In genomic region chr14:69739486-69739885, GRCh38 we compare ENCODE assay signal across 18 cellular contexts. TPM values are rescaled to one million over a fixed set of nuclear protein-coding genes. Genes with fewer than 3 reads are reported as not detected.
"Had no signal": no experiment of that assay in that cellular context is flagged by ENCODE, and none has a peak within 500 bp of the region (broad histone marks: within the 10 kb centered on the region; RNA-seq: fewer than 3 reads in every experiment).

No MANE protein-coding gene starts in this region.

- H3K9me3 ChIP-seq: colonic mucosa, upper lobe of right lung had no signal

- H3K36me3 ChIP-seq: colonic mucosa, upper lobe of right lung had no signal

- H3K27ac ChIP-seq: colonic mucosa, upper lobe of right lung had no signal

- DNase-seq: activated CD4-positive, alpha-beta memory T cell treated with anti-CD3 and anti-CD28 coated beads, Interleukin-2, amount 10 ng/mL, durations not matched to agents 7 days and 5 days; activated CD4-positive, alpha-beta T cell treated with anti-CD3 and anti-CD28 coated beads for 36 hours; activated effector memory CD4-positive, alpha-beta T cell treated with anti-CD3 and anti-CD28 coated beads, Interleukin-2, amount 50 U/mL, for 16 hours; activated T-cell treated with anti-CD3 and anti-CD28 coated beads, Interleukin-2, amount 50 U/mL, for 48 hours; colonic mucosa; foreskin melanocyte; mesendoderm; stimulated activated CD4-positive, alpha-beta T cell treated with anti-CD3 and anti-CD28 coated beads, Interleukin-15, amount 100 ng/mL, for 24 hours; stimulated activated CD4-positive, alpha-beta T cell treated with anti-CD3 and anti-CD28 coated beads, Interleukin-4, amount 100 ng/mL, for 1 hour; stimulated activated naive CD4-positive, alpha-beta T cell treated with Interleukin-2 at 50 U/mL for 16 hours; T-helper 17 cell; upper lobe of right lung had no signal

- H3K4me1 ChIP-seq: colonic mucosa, upper lobe of right lung had no signal

- H3K27me3 ChIP-seq: colonic mucosa, upper lobe of right lung had no signal

- H3K4me3 ChIP-seq: colonic mucosa, skin epidermis, upper lobe of right lung had no signal

RNA-seq across cellular contexts. Expression of gene SLC10A1, which starts 57.6 kb away (rescaled TPM):
- total RNA-seq: activated CD4-positive, alpha-beta memory T cell treated with anti-CD3 and anti-CD28 coated beads, Interleukin-2, amount 10 ng/mL, durations not matched to agents 7 days and 5 days; activated CD4-positive, alpha-beta T cell treated with anti-CD3 and anti-CD28 coated beads for 36 hours; activated naive CD4-positive, alpha-beta T cell treated with anti-CD3 and anti-CD28 coated beads, Interleukin-2, amount 50 U/mL, for 72 hours; colonic mucosa; fibroblast of lung; kidney epithelial cell; lower leg skin; natural killer cell treated with Interleukin-12 subunit alpha and Interleukin-12 subunit beta and Interleukin-15 and Interleukin-18, amount 100 ng/mL, for 72 hours; T-helper 17 cell; upper lobe of right lung had no signal
